Comparison of ENCODE assay signal across 11 cellular contexts in the genomic region with DNA sequence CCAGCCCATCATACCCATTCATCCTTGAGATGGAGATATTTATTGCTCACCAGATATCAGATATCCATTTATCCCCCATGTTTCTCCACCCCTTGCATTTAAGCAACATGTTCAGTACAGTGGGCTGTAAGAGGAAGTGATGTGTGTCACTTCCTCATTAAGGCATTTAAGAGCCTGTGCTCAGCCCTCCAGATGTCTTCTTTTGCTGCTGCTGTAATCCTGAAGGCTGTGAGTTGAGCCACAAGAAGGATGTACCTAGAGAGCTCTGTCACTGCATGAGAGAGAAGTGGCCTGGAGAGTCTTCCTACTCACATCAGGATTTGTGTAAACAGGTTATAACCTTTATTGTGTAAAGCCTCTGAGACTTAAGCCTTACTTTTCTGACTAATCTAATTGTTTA.
DNase-seq lines count a peak whose midpoint lies in the region; ATAC-seq and TF ChIP-seq lines count a peak whose summit lies in the region.
"Had no signal": no experiment of that assay in that cellular context is flagged by ENCODE, and none has a peak within 500 bp of the region (broad histone marks: within the 10 kb centered on the region; RNA-seq: fewer than 3 reads in every experiment).

No MANE protein-coding gene starts in this region.

- no peaks in the 10 kb centered on the region for H3K9me3 ChIP-seq in psoas muscle

- no peaks in the 10 kb centered on the region for H3K36me3 ChIP-seq in psoas muscle (ENCODE audit: insufficient read depth in 1 of 2, low read depth in 1 of 2)
- H3K36me3 ChIP-seq: left ventricle myocardium inferior had no signal

- peak; percentile 45 for DNase-seq in NCI-H524 treated with DMSO at 0.1 percent for 48 hours (lab: John Stamatoyannopoulos, UW)
- peak; percentile 3 for DNase-seq in fibroblast of villous mesenchyme (ENCODE audit: low read depth)
- DNase-seq in posterior cingulate gyrus, result no peak
- no peak for DNase-seq in psoas muscle
- DNase-seq in NCI-H510A (lab: John Stamatoyannopoulos, UW), result no peak
- DNase-seq: effector CD4-positive, alpha-beta T cell; left ventricle myocardium inferior; RPMI8226 had no signal

- no peaks in the 10 kb centered on the region for H3K27me3 ChIP-seq in psoas muscle (ENCODE audit: insufficient read depth in 3 of 3, low read length in 2 of 3)

- no peak for TF ChIP-seq CTCF in fibroblast of villous mesenchyme (IDR thresholded peaks at IDR 0.05; ENCODE audit: insufficient read depth, low read depth, low read length)
- no peak for TF ChIP-seq CTCF in psoas muscle (IDR thresholded peaks at IDR 0.05)

- H3K4me3 ChIP-seq in fibroblast of villous mesenchyme (ENCODE audit: low read depth, low read length) (no peak overlapping the region), psoas muscle (no peak overlapping the region)
- H3K4me3 ChIP-seq: left ventricle myocardium inferior had no signal

- no peaks in the 10 kb centered on the region for H3K4me1 ChIP-seq in psoas muscle
- H3K4me1 ChIP-seq: left ventricle myocardium inferior had no signal

- intact Hi-C loops in posterior cingulate gyrus (cut with DNase I) (no loop called here), psoas muscle (cut with DNase I) (no loop called here)

- no peak overlapping the region for H3K27ac ChIP-seq in psoas muscle
- H3K27ac ChIP-seq: left ventricle myocardium inferior had no signal

- ATAC-seq in GM18498 (IDR thresholded peaks at IDR 0.05; ENCODE audit: unreplicated experiment) (peak; percentile 79), HG02678 (IDR thresholded peaks at IDR 0.05; ENCODE audit: unreplicated experiment) (peak; percentile 65), HG02973 (IDR thresholded peaks at IDR 0.05; ENCODE audit: unreplicated experiment) (no peak), psoas muscle (no peak)

Comparison
In these comparisons a context has a peak if more than half of its experiments do, and no peak if none do; other contexts are left out.
1. ATAC-seq: peak in GM18498 (single experiment) and HG02678 (single experiment); none in HG02973 (single experiment) and psoas muscle (0 of 4).
2. DNase-seq: peak in NCI-H524 treated with DMSO at 0.1 percent for 48 hours (single experiment) and fibroblast of villous mesenchyme (single experiment); none in posterior cingulate gyrus (0 of 10), psoas muscle (0 of 2) and NCI-H510A (single experiment).